ENCODE assay signal across 1 cellular context in genomic region chrX:47361538-47362511, GRCh38.
TF ChIP-seq lines count a peak whose summit lies in the region.

No MANE protein-coding gene starts in this region.

TF ChIP-seq in K562, 482 proteins besides CTCF, POLR2A, EP300 and RAD21 (continued from another document):
- TF ChIP-seq MLLT1 (IDR thresholded peaks at IDR 0.05) (no peak), ATF1 (CRISPR knock-in tag; IDR thresholded peaks at IDR 0.05) (no peak), ATF1 (tag; IDR thresholded peaks at IDR 0.05) (no peak), OTX1 (CRISPR knock-in tag; IDR thresholded peaks at IDR 0.05) (no peak), RAD51 (IDR thresholded peaks at IDR 0.05; ENCODE audit: borderline replicate concordance, low read depth) (no peak), E2F4 (CRISPR knock-in tag; IDR thresholded peaks at IDR 0.05; ENCODE audit: low read depth) (no peak), ZC3H4 (CRISPR knock-in tag; IDR thresholded peaks at IDR 0.05; ENCODE audit: borderline replicate concordance) (no peak), TRIM24 (IDR thresholded peaks at IDR 0.05) (no peak), NFATC3 (IDR thresholded peaks at IDR 0.05) (no peak), ZNF324 (CRISPR knock-in tag; IDR thresholded peaks at IDR 0.05) (no peak), ZBTB11 (CRISPR knock-in tag; IDR thresholded peaks at IDR 0.05) (no peak), RFX1 (IDR thresholded peaks at IDR 0.05) (peak; percentile 44), STAT5B (CRISPR knock-in tag; IDR thresholded peaks at IDR 0.05) (no peak), KAT8 (IDR thresholded peaks at IDR 0.05; ENCODE audit: low read depth) (no peak), ZFX (CRISPR knock-in tag; IDR thresholded peaks at IDR 0.05) (no peak), ZBTB12 (CRISPR knock-in tag; IDR thresholded peaks at IDR 0.05) (no peak), ESRRA (IDR thresholded peaks at IDR 0.05; ENCODE audit: borderline replicate concordance, low read depth) (no peak), SETDB1 (IDR thresholded peaks at IDR 0.05; ENCODE audit: low read length) (no peak), CREM (IDR thresholded peaks at IDR 0.05; ENCODE audit: low read depth) (no peak), JUN (IDR thresholded peaks at IDR 0.05; ENCODE audit: borderline replicate concordance, low read depth, low read length) (no peak), JUN (CRISPR knock-in tag; IDR thresholded peaks at IDR 0.05; ENCODE audit: borderline replicate concordance) (no peak), RBM22 (IDR thresholded peaks at IDR 0.05; ENCODE audit: low read depth, low read length, poor library complexity, severe bottlenecking) (no peak), THRAP3 (IDR thresholded peaks at IDR 0.05; ENCODE audit: borderline replicate concordance) (no peak)
- TF ChIP-seq, protein P1, sequence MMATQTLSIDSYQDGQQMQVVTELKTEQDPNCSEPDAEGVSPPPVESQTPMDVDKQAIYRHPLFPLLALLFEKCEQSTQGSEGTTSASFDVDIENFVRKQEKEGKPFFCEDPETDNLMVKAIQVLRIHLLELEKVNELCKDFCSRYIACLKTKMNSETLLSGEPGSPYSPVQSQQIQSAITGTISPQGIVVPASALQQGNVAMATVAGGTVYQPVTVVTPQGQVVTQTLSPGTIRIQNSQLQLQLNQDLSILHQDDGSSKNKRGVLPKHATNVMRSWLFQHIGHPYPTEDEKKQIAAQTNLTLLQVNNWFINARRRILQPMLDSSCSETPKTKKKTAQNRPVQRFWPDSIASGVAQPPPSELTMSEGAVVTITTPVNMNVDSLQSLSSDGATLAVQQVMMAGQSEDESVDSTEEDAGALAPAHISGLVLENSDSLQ (IDR thresholded peaks at IDR 0.05), result peak; percentile 94
- TF ChIP-seq, protein P2, sequence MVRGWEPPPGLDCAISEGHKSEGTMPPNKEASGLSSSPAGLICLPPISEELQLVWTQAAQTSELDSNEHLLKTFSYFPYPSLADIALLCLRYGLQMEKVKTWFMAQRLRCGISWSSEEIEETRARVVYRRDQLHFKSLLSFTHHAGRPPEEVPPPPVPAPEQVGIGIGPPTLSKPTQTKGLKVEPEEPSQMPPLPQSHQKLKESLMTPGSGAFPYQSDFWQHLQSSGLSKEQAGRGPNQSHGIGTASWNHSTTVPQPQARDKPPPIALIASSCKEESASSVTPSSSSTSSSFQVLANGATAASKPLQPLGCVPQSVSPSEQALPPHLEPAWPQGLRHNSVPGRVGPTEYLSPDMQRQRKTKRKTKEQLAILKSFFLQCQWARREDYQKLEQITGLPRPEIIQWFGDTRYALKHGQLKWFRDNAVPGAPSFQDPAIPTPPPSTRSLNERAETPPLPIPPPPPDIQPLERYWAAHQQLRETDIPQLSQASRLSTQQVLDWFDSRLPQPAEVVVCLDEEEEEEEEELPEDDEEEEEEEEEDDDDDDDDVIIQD (CRISPR knock-in tag; IDR thresholded peaks at IDR 0.05), result no peak
